Comparison of ENCODE assay signal across 9 cellular contexts in genomic region chr13:112725346-112726017, GRCh38. TPM values are rescaled to one million over a fixed set of nuclear protein-coding genes. Genes with fewer than 3 reads are reported as not detected.
DNase-seq lines count a peak whose midpoint lies in the region; TF ChIP-seq lines count a peak whose summit lies in the region.
"Had no signal": no experiment of that assay in that cellular context is flagged by ENCODE, and none has a peak within 500 bp of the region (broad histone marks: within the 10 kb centered on the region; RNA-seq: fewer than 3 reads in every experiment).

No MANE protein-coding gene starts in this region.

- H3K4me3 ChIP-seq in NB4 (ENCODE audit: low read depth, low read length) = no peak overlapping the region
- no peak overlapping the region for H3K4me3 ChIP-seq in trophoblast cell (ENCODE audit: low read depth, low read length)

- H3K18ac ChIP-seq in trophoblast cell (ENCODE audit: low read length) = peak overlapping the region; percentile 67

- H3K36me3 ChIP-seq in trophoblast cell (ENCODE audit: control insufficient read depth in 1 of 2, insufficient read depth in 2 of 2, low read length in 2 of 2) = peaks cover 0 to 3% of the 10 kb centered on the region in 2 experiments

- peaks cover 29 to 34% of the 10 kb centered on the region in 2 experiments for H3K4me1 ChIP-seq in trophoblast cell (ENCODE audit: control insufficient read depth in 1 of 2, insufficient read depth in 2 of 2, low read length in 2 of 2)

- no peak overlapping the region for H4K8ac ChIP-seq in trophoblast cell (ENCODE audit: low read depth, low read length)

- no peak overlapping the region for H3K14ac ChIP-seq in trophoblast cell (ENCODE audit: low read length)

- no peak for TF ChIP-seq POLR2A in NB4 (IDR thresholded peaks at IDR 0.05; ENCODE audit: extremely low read depth, insufficient read length)

- H4K12ac ChIP-seq in trophoblast cell (ENCODE audit: low read depth, low read length) = no peak overlapping the region

- no peak overlapping the region for H3K4me2 ChIP-seq in trophoblast cell (ENCODE audit: low read length)

- H4K91ac ChIP-seq in trophoblast cell (ENCODE audit: low read depth, low read length) = no peak overlapping the region

- no peaks in the 10 kb centered on the region for H3K27me3 ChIP-seq in trophoblast cell (ENCODE audit: insufficient read depth, low read length)

- TF ChIP-seq CTCF in NB4 (IDR thresholded peaks at IDR 0.05; ENCODE audit: low read depth, low read length) = no peak

- H3K27ac ChIP-seq in angular gyrus (ENCODE audit: low read depth, low read length) (peak overlapping the region; percentile 57), trophoblast cell (ENCODE audit: low read depth, low read length) (no peak overlapping the region)
- H3K27ac ChIP-seq: 22Rv1 had no signal

- H3K79me1 ChIP-seq in trophoblast cell (ENCODE audit: low read length) = peaks cover 20% of the 10 kb centered on the region

- peaks cover 2% of the 10 kb centered on the region for H3K9me3 ChIP-seq in trophoblast cell (ENCODE audit: insufficient read depth, low read depth, low read length)

- no peak overlapping the region for H2BK120ac ChIP-seq in trophoblast cell (ENCODE audit: insufficient read depth, low read length, poor library complexity)

- peaks cover 21% of the 10 kb centered on the region for H3K79me2 ChIP-seq in trophoblast cell (ENCODE audit: control insufficient read depth, insufficient read depth, low read length, poor library complexity)

- no CpG with 5 or more reads among the region's 18 CpGs for WGBS in trophoblast cell (ENCODE audit: extremely low coverage, insufficient coverage, insufficient read length)

- no peak overlapping the region for H2AK5ac ChIP-seq in trophoblast cell (ENCODE audit: low read length)

- H3K23ac ChIP-seq in trophoblast cell (ENCODE audit: low read length) = no peak overlapping the region

- H3K4ac ChIP-seq in trophoblast cell (ENCODE audit: low read depth, low read length) = peak overlapping the region; percentile 34

- H2BK12ac ChIP-seq in trophoblast cell (ENCODE audit: low read length) = no peak overlapping the region

- no peak overlapping the region for H2BK5ac ChIP-seq in trophoblast cell (ENCODE audit: low read depth, low read length, poor library complexity)

- DNase-seq in DMS53 (lab: John Stamatoyannopoulos, UW) = peak; percentile 74
- DNase-seq in DMS53 treated with DMSO at 0.1 percent for 48 hours (lab: John Stamatoyannopoulos, UW; ENCODE audit: unreplicated experiment) = no peak
- DNase-seq in NB4 (ENCODE audit: low read depth) = peak; percentile 49
- DNase-seq in trophoblast cell = no peak
- DNase-seq in putamen (ENCODE audit: low spot score) = no peak
- no peak for DNase-seq in CD1c-positive myeloid dendritic cell (ENCODE audit: extremely low spot score)
- DNase-seq in cerebellar nuclear complex (lab: John Stamatoyannopoulos, UW) = no peak

- no peak overlapping the region for H3K9ac ChIP-seq in trophoblast cell (ENCODE audit: low read length)

- H2AFZ ChIP-seq in trophoblast cell (ENCODE audit: insufficient read depth, low read length, poor library complexity) = no peak overlapping the region

RNA-seq across cellular contexts. Expression of gene ATP11A, which starts 35.6 kb away (rescaled TPM):
- 28.9 and 29.2 TPM in 2 replicates for polyA plus RNA-seq in trophoblast cell (2013)

Comparison
In these comparisons a context has a peak if more than half of its experiments do, and no peak if none do; other contexts are left out.
1. DNase-seq: peak in DMS53 (single experiment) and NB4 (single experiment); none in DMS53 treated with DMSO at 0.1 percent for 48 hours (single experiment), trophoblast cell (0 of 2), putamen (single experiment), CD1c-positive myeloid dendritic cell (single experiment) and cerebellar nuclear complex (0 of 2).